Comparison of ENCODE assay signal across 8 cellular contexts in the genomic region with DNA sequence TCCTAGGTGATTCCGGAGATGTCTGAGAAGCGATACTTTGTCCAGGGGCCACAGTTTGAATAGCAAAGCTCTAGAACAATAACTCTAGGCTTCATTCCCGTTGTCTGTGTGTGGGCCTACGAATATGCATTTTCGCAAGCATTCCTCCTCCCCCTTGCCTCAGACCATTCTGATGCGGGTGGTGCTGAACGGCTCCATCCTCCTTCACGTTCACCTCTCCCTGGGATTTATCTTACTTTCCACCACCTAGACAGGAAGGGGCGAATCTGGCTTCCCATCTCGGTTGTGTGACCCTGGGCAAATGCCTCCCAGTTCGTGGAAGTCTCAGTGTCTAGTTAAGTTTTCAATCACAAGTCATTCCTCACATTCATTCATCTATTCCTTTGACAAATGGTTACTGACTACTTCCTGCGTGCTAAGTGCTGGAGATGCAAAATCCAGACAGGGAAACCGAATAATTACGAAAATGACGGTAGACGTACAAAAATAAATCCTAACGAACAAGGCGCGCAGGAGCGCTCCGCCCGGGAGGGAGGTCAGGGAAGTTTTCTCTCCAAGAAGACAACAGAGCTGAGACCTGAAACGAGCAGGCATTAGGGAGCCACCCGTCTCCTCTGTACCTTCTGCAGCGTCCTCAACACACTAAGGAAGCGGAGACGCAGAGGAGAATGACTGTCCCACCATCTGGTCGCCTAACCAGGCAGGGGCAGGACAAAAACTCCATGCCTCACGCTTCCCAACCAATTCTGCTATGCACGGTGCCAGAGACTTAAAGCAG. TPM values are rescaled to one million over a fixed set of nuclear protein-coding genes. Genes with fewer than 3 reads are reported as not detected.
A peak's percentile ranks its signal among the peaks of the same experiment; 100 is the strongest.
DNase-seq lines count a peak whose midpoint lies in the region; ATAC-seq, FAIRE-seq and TF ChIP-seq lines count a peak whose summit lies in the region.

No MANE protein-coding gene starts in this region.

- intact Hi-C loops in activated CD4-positive, alpha-beta T cell treated with anti-CD3 and anti-CD28 coated beads for 36 hours (cut with DNase I, micrococcal nuclease), result loop anchor here in 1 of 2 experiments (2.0 kb wide), 2 partner anchors 65 to 267 kb away; a partner anchor contains a TSS
- intact Hi-C loops in Panc1 (cut with micrococcal nuclease; ENCODE audit: unreplicated experiment), result no loop called here
- intact Hi-C loops in endothelial cell of umbilical vein (cut with micrococcal nuclease), result loop anchor here (2.0 kb wide), 1 partner anchor 33 kb away; a partner anchor contains a TSS

- no peaks in the 10 kb centered on the region for H3K27me3 ChIP-seq in Panc1 (ENCODE audit: control insufficient read depth, insufficient read depth, low read length)
- no peaks in the 10 kb centered on the region for H3K27me3 ChIP-seq in endothelial cell of umbilical vein (ENCODE audit: control insufficient read depth in 2 of 2, insufficient read depth in 2 of 2, low read length in 2 of 2)
- H3K27me3 ChIP-seq in neutrophil, result peaks cover 4% of the 10 kb centered on the region

- H3K9me3 ChIP-seq in Panc1 (ENCODE audit: control insufficient read depth, insufficient read depth, low read depth, low read length), result no peaks in the 10 kb centered on the region
- no peaks in the 10 kb centered on the region for H3K9me3 ChIP-seq in endothelial cell of umbilical vein (replicated peaks; ENCODE audit: control insufficient read depth, insufficient read depth, low read length)
- H3K9me3 ChIP-seq in neutrophil, result no peaks in the 10 kb centered on the region

- H2AFZ ChIP-seq in endothelial cell of umbilical vein (ENCODE audit: low read depth, low read length), result peak overlapping the region; percentile 94

- H3K4me1 ChIP-seq in Panc1 (ENCODE audit: control insufficient read depth, insufficient read depth, low read length) (peaks cover 27% of the 10 kb centered on the region), endothelial cell of umbilical vein (ENCODE audit: control insufficient read depth, extremely low read depth, insufficient read depth, low read length) (peaks cover 17% of the 10 kb centered on the region), neutrophil (ENCODE audit: control insufficient read depth in 1 of 2, insufficient read depth in 1 of 2, low read depth in 1 of 2, low read length in 1 of 2) (peaks cover 34 to 37% of the 10 kb centered on the region in 2 experiments)

- H3K27ac Mint-ChIP-seq in activated CD4-positive, alpha-beta T cell treated with anti-CD3 and anti-CD28 coated beads for 36 hours, result peak overlapping the region; percentile 71

- H3K9me1 ChIP-seq in endothelial cell of umbilical vein (replicated peaks; ENCODE audit: control insufficient read depth, extremely low read depth, insufficient read depth, low read length), result no peaks in the 10 kb centered on the region

- no peaks in the 10 kb centered on the region for H4K20me1 ChIP-seq in endothelial cell of umbilical vein (replicated peaks; ENCODE audit: control insufficient read depth, extremely low read depth, insufficient read depth, low read length)

- H3K36me3 Mint-ChIP-seq in activated CD4-positive, alpha-beta T cell treated with anti-CD3 and anti-CD28 coated beads for 36 hours (ENCODE audit: low read depth), result peaks cover 9% of the 10 kb centered on the region

- no peaks in the 10 kb centered on the region for H3K9me3 Mint-ChIP-seq in activated CD4-positive, alpha-beta T cell treated with anti-CD3 and anti-CD28 coated beads for 36 hours (ENCODE audit: low read depth)

- in situ Hi-C loops in Panc1 (cut with HindIII; ENCODE audit: low pct_unique_long_range_greater_than_20kb, low sequenced_read_pairs), result no loop called here

- ATAC-seq in activated CD4-positive, alpha-beta T cell treated with anti-CD3 and anti-CD28 coated beads for 36 hours, result no peak
- peak; percentile 3; the same call in 1 of the 2 replicates for ATAC-seq in Panc1

- H3K36me3 ChIP-seq in Panc1 (ENCODE audit: control insufficient read depth, insufficient read depth, low read length), result peaks cover 2% of the 10 kb centered on the region
- peaks cover 5 to 6% of the 10 kb centered on the region in 2 experiments for H3K36me3 ChIP-seq in endothelial cell of umbilical vein (ENCODE audit: control insufficient read depth in 2 of 2, extremely low read depth in 1 of 2, insufficient read depth in 2 of 2, low read length in 2 of 2)
- peaks cover 14% of the 10 kb centered on the region for H3K36me3 ChIP-seq in neutrophil

- BruUV-seq in Panc1 (replicated peaks; lab: Mats Ljungman, UMichigan) (TSS peak; percentile 98), endothelial cell of umbilical vein (replicated peaks; lab: Mats Ljungman, UMichigan) (no TSS peak)

- H3K79me2 ChIP-seq in endothelial cell of umbilical vein (ENCODE audit: control insufficient read depth, insufficient read depth, low read length), result peaks cover 35% of the 10 kb centered on the region

- H3K4me3 ChIP-seq in Panc1 (ENCODE audit: low read depth in 2 of 2, low read length in 2 of 2) (peak overlapping the region; percentile 68 to 97), endothelial cell of umbilical vein (replicated peaks in 1 of 3; ENCODE audit: insufficient read depth in 1 of 3, low read depth in 1 of 3, low read length in 3 of 3) (peak overlapping the region; percentile 14 to 69 (median 38)), neutrophil (ENCODE audit: low read depth in 1 of 2, low read length in 1 of 2) (peak overlapping the region; percentile 58 to 64)

- H3K4me3 Mint-ChIP-seq in activated CD4-positive, alpha-beta T cell treated with anti-CD3 and anti-CD28 coated beads for 36 hours, result peak overlapping the region; percentile 83

- peak overlapping the region; percentile 94 for H3K4me2 ChIP-seq in endothelial cell of umbilical vein (ENCODE audit: insufficient read depth, low read length)

- H3K4me1 Mint-ChIP-seq in activated CD4-positive, alpha-beta T cell treated with anti-CD3 and anti-CD28 coated beads for 36 hours, result peaks cover 38% of the 10 kb centered on the region

- dilution Hi-C loops in endothelial cell of umbilical vein (cut with MboI; ENCODE audit: extremely low pct_ligation_motif_present, low sequenced_read_pairs), result no loop called here

- FAIRE-seq in endothelial cell of umbilical vein (lab: Jason Lieb, UNC), result peak; percentile 12

- peak overlapping the region; percentile 95 for H3K27ac ChIP-seq in Panc1 (ENCODE audit: low read length)
- H3K27ac ChIP-seq in endothelial cell of umbilical vein (ENCODE audit: insufficient read depth, low read depth, low read length), result peak overlapping the region; percentile 11
- peak overlapping the region; percentile 91 for H3K27ac ChIP-seq in neutrophil

- H3K9ac ChIP-seq in endothelial cell of umbilical vein (replicated peaks; ENCODE audit: extremely low read depth, insufficient read depth, low read length), result peak overlapping the region; percentile 42

- CTCF ChIA-PET in activated CD4-positive, alpha-beta T cell treated with anti-CD3 and anti-CD28 coated beads for 36 hours (lab: Charles Lee), result interaction anchor here (0.6 to 1.8 kb wide), 13 partner anchors 16 to 1205 kb away, joined by 3 to 15 read pairs (median 3); a partner anchor contains a TSS
- CTCF ChIA-PET in Panc1 (lab: Charles Lee) (no interaction called here), endothelial cell of umbilical vein (lab: Charles Lee) (interaction anchor here (1.0 to 1.7 kb wide), 8 partner anchors 23 to 343 kb away, joined by 3 to 12 read pairs (median 6); a partner anchor contains a TSS)

- no peaks in the 10 kb centered on the region for H3K27me3 Mint-ChIP-seq in activated CD4-positive, alpha-beta T cell treated with anti-CD3 and anti-CD28 coated beads for 36 hours

- TF ChIP-seq CTCF in Panc1 (IDR thresholded peaks at IDR 0.05), result no peak
- no peak for TF ChIP-seq CTCF in endothelial cell of umbilical vein (IDR thresholded peaks at IDR 0.05; ENCODE audit: extremely low read depth in 1 of 2, insufficient read depth in 1 of 2, low read depth in 1 of 2, low read length in 2 of 2)
- TF ChIP-seq CTCF in neutrophil (IDR thresholded peaks at IDR 0.05), result no peak

- no peak for TF ChIP-seq POLR2A in endothelial cell of umbilical vein (IDR thresholded peaks at IDR 0.05; ENCODE audit: low read depth, low read length)

- POLR2A ChIA-PET in activated CD4-positive, alpha-beta T cell treated with anti-CD3 and anti-CD28 coated beads for 36 hours (lab: Charles Lee), result interaction anchor here (0.6 to 3.0 kb wide), 8 partner anchors 13 to 1662 kb away, joined by 3 to 35 read pairs (median 5); a partner anchor contains a TSS
- POLR2A ChIA-PET in Panc1 (lab: Charles Lee) (interaction anchor here (0.5 to 1.2 kb wide), 4 partner anchors 21 to 28 kb away, joined by 3 to 9 read pairs (median 6); a partner anchor contains a TSS), endothelial cell of umbilical vein (lab: Charles Lee) (interaction anchor here (0.6 to 1.7 kb wide), 11 partner anchors 12 to 312 kb away, joined by 3 to 13 read pairs (median 4); a partner anchor contains a TSS)

- no peak for DNase-seq in activated CD4-positive, alpha-beta T cell treated with anti-CD3 and anti-CD28 coated beads for 36 hours
- no peak for DNase-seq in activated CD4-positive, alpha-beta T cell treated with anti-CD3 and anti-CD28 coated beads for 48 hours
- DNase-seq in Panc1 (ENCODE audit: low read depth, low spot score) (no peak), endothelial cell of umbilical vein (ENCODE audit: low read depth, low spot score) (no peak), MV-4-11 (lab: John Stamatoyannopoulos, UW) (no peak), amniotic stem cell (lab: John Stamatoyannopoulos, UW) (no peak), NCI-H2107 treated with DMSO at 0.1 percent for 48 hours (lab: John Stamatoyannopoulos, UW; ENCODE audit: unreplicated experiment) (no peak)

RNA-seq across cellular contexts. Expression of a gene that starts 1.3 kb away (rescaled TPM):
- 10 to 100 TPM; 61.0 to 93.8 TPM for total RNA-seq in activated CD4-positive, alpha-beta T cell treated with anti-CD3 and anti-CD28 coated beads for 36 hours
- total RNA-seq in Panc1 (2021; ENCODE audit: unreplicated experiment), result 111 TPM
- 184 TPM for polyA plus RNA-seq in Panc1 (2012; ENCODE audit: insufficient read length)
- 62.4 and 74.7 TPM in 2 replicates for total RNA-seq in endothelial cell of umbilical vein
- polyA plus RNA-seq in endothelial cell of umbilical vein, result 16.4 and 20.4 TPM in 2 replicates
- polyA plus RNA-seq in endothelial cell of umbilical vein (2011; cell fraction: cytosol; rRNA removed), result 17.2 and 17.4 TPM in 2 replicates
- 30.2 and 31.2 TPM in 2 replicates for polyA plus RNA-seq in endothelial cell of umbilical vein (2011; cell fraction: nucleus; rRNA removed)
- polyA plus RNA-seq in endothelial cell of umbilical vein (2012), result 38.1 and 41.4 TPM in 2 replicates
- polyA minus RNA-seq in endothelial cell of umbilical vein, result 15.6 and 20.8 TPM in 2 replicates
- polyA minus RNA-seq in endothelial cell of umbilical vein (2011; cell fraction: cytosol; rRNA and poly(A)+ RNA removed), result 20.5 TPM
- 12.8 and 14.8 TPM in 2 replicates for polyA minus RNA-seq in endothelial cell of umbilical vein (2011; cell fraction: nucleus; rRNA and poly(A)+ RNA removed)

RNA-seq across cellular contexts. Expression of a gene that starts 20.7 kb away (rescaled TPM):
- 100 to 1,000 TPM in 1 of 2 experiments, 10 to 100 TPM in 1; 85.5 to 115 TPM for total RNA-seq in activated CD4-positive, alpha-beta T cell treated with anti-CD3 and anti-CD28 coated beads for 36 hours
- total RNA-seq in Panc1 (2021; ENCODE audit: unreplicated experiment) (117 TPM), endothelial cell of umbilical vein (99.1 and 101 TPM in 2 replicates)
- 159 TPM for polyA plus RNA-seq in Panc1 (2012; ENCODE audit: insufficient read length)
- 70.8 and 76.2 TPM in 2 replicates for polyA plus RNA-seq in endothelial cell of umbilical vein
- polyA plus RNA-seq in endothelial cell of umbilical vein (2011; cell fraction: cytosol; rRNA removed), result 73.3 and 76.7 TPM in 2 replicates
- 101 and 118 TPM in 2 replicates for polyA plus RNA-seq in endothelial cell of umbilical vein (2011; cell fraction: nucleus; rRNA removed)
- 101 and 126 TPM in 2 replicates for polyA plus RNA-seq in endothelial cell of umbilical vein (2012)
- 45.0 and 45.8 TPM in 2 replicates for polyA minus RNA-seq in endothelial cell of umbilical vein
- 20.9 TPM for polyA minus RNA-seq in endothelial cell of umbilical vein (2011; cell fraction: cytosol; rRNA and poly(A)+ RNA removed)
- 23.8 and 24.5 TPM in 2 replicates for polyA minus RNA-seq in endothelial cell of umbilical vein (2011; cell fraction: nucleus; rRNA and poly(A)+ RNA removed)

RNA-seq across cellular contexts. Expression of a gene that starts 20.8 kb away (rescaled TPM):
- 10 to 100 TPM; 28.5 to 39.3 TPM for total RNA-seq in activated CD4-positive, alpha-beta T cell treated with anti-CD3 and anti-CD28 coated beads for 36 hours
- 45.4 TPM for total RNA-seq in Panc1 (2021; ENCODE audit: unreplicated experiment)
- polyA plus RNA-seq in Panc1 (2012; ENCODE audit: insufficient read length), result 73.2 TPM
- total RNA-seq in endothelial cell of umbilical vein, result 32.1 and 36.2 TPM in 2 replicates
- polyA plus RNA-seq in endothelial cell of umbilical vein, result 28.3 and 29.3 TPM in 2 replicates
- polyA plus RNA-seq in endothelial cell of umbilical vein (2011; cell fraction: cytosol; rRNA removed), result 22.5 and 26.8 TPM in 2 replicates
- 10.5 and 11.7 TPM in 2 replicates for polyA plus RNA-seq in endothelial cell of umbilical vein (2011; cell fraction: nucleus; rRNA removed)
- polyA plus RNA-seq in endothelial cell of umbilical vein (2012), result 24.4 and 39.7 TPM in 2 replicates
- 6.1 and 6.3 TPM in 2 replicates for polyA minus RNA-seq in endothelial cell of umbilical vein
- 4.1 TPM for polyA minus RNA-seq in endothelial cell of umbilical vein (2011; cell fraction: cytosol; rRNA and poly(A)+ RNA removed)
- 1.1 and 3.6 TPM in 2 replicates for polyA minus RNA-seq in endothelial cell of umbilical vein (2011; cell fraction: nucleus; rRNA and poly(A)+ RNA removed)

RNA-seq across cellular contexts. Expression of a gene that starts 23.2 kb away (rescaled TPM):
- 1 to 10 TPM; 3.5 to 3.6 TPM for total RNA-seq in activated CD4-positive, alpha-beta T cell treated with anti-CD3 and anti-CD28 coated beads for 36 hours
- total RNA-seq in Panc1 (2021; ENCODE audit: unreplicated experiment), result 11.2 TPM
- 19.3 TPM for polyA plus RNA-seq in Panc1 (2012; ENCODE audit: insufficient read length)
- 5.0 and 6.9 TPM in 2 replicates for total RNA-seq in endothelial cell of umbilical vein
- 2.1 and 3.0 TPM in 2 replicates for polyA plus RNA-seq in endothelial cell of umbilical vein
- polyA plus RNA-seq in endothelial cell of umbilical vein (2011; cell fraction: cytosol; rRNA removed), result 4.1 and 5.2 TPM in 2 replicates
- polyA plus RNA-seq in endothelial cell of umbilical vein (2011; cell fraction: nucleus; rRNA removed), result 2.3 and 3.6 TPM in 2 replicates
- 4.3 and 6.3 TPM in 2 replicates for polyA plus RNA-seq in endothelial cell of umbilical vein (2012)
- polyA minus RNA-seq in endothelial cell of umbilical vein, result 0.51 and 1.5 TPM in 2 replicates
- 1.4 TPM for polyA minus RNA-seq in endothelial cell of umbilical vein (2011; cell fraction: cytosol; rRNA and poly(A)+ RNA removed)
- polyA minus RNA-seq in endothelial cell of umbilical vein (2011; cell fraction: nucleus; rRNA and poly(A)+ RNA removed), result 0.38 and 2.5 TPM in 2 replicates

RNA-seq across cellular contexts. Expression of a gene that starts 33.6 kb away (rescaled TPM):
- total RNA-seq in activated CD4-positive, alpha-beta T cell treated with anti-CD3 and anti-CD28 coated beads for 36 hours, result 100 to 1,000 TPM in 1 of 2 experiments, 10 to 100 TPM in 1; 99.9 to 158 TPM
- total RNA-seq in Panc1 (2021; ENCODE audit: unreplicated experiment), result 211 TPM
- 524 TPM for polyA plus RNA-seq in Panc1 (2012; ENCODE audit: insufficient read length)
- 119 and 132 TPM in 2 replicates for total RNA-seq in endothelial cell of umbilical vein
- polyA plus RNA-seq in endothelial cell of umbilical vein, result 95.5 and 107 TPM in 2 replicates
- polyA plus RNA-seq in endothelial cell of umbilical vein (2011; cell fraction: cytosol; rRNA removed), result 44.5 and 70.9 TPM in 2 replicates
- polyA plus RNA-seq in endothelial cell of umbilical vein (2011; cell fraction: nucleus; rRNA removed), result 40.1 and 41.4 TPM in 2 replicates
- polyA plus RNA-seq in endothelial cell of umbilical vein (2012), result 174 and 259 TPM in 2 replicates
- 70.8 and 152 TPM in 2 replicates for polyA minus RNA-seq in endothelial cell of umbilical vein
- polyA minus RNA-seq in endothelial cell of umbilical vein (2011; cell fraction: cytosol; rRNA and poly(A)+ RNA removed), result 111 TPM
- polyA minus RNA-seq in endothelial cell of umbilical vein (2011; cell fraction: nucleus; rRNA and poly(A)+ RNA removed), result 21.3 and 29.3 TPM in 2 replicates

Comparison
In these comparisons a context has a peak if more than half of its experiments do, and no peak if none do; other contexts are left out.
1. H3K27ac ChIP-seq: peak in every context shown above with its lines; median percentile 95 in Panc1; 91 in neutrophil; 11 in endothelial cell of umbilical vein.